8 cellular contexts compared by ENCODE assay signal in the genomic region with DNA sequence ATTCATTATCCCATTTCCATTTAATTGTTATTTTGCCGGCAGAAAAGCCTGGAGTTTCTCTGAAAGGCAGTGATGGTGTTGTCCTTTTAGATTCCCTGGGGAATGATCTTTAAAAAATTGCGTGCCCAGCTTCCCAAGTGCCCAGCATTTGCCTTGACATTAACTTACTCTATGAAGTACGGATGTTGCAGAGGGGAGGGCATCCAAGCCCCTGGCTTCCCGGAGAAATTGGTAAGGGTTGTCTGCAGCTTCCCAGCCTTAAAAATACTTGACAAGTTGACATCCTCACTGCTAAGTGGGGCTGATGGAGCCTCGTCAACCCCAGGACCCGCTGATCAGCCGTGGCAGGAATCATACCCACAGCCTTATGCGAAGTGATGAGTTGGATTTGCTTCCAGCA.
"Had no signal": no experiment of that assay in that cellular context is flagged by ENCODE, and none has a peak within 500 bp of the region (broad histone marks: within the 10 kb centered on the region; RNA-seq: fewer than 3 reads in every experiment).

No MANE protein-coding gene starts in this region.

- DNase-seq: IMR-90, KBM-7, KG1 had no signal

- H3K27ac Mint-ChIP-seq: IgD-negative memory B cell had no signal

- H3K9ac ChIP-seq: KMS-11 had no signal

- H3K9me3 Mint-ChIP-seq: IgD-negative memory B cell had no signal

- H3K4me3 Mint-ChIP-seq: IgD-negative memory B cell had no signal

- ATAC-seq: HepG2, K562 had no signal

- H3K36me3 Mint-ChIP-seq: IgD-negative memory B cell had no signal

- H3K4me1 Mint-ChIP-seq: IgD-negative memory B cell had no signal

- H3K27ac ChIP-seq: HL-60, KMS-11 had no signal

- H3K4me2 ChIP-seq: KMS-11 had no signal

- H3K4me3 ChIP-seq: K562 had no signal
